ENCODE assay signal across 15 cellular contexts in the genomic region with DNA sequence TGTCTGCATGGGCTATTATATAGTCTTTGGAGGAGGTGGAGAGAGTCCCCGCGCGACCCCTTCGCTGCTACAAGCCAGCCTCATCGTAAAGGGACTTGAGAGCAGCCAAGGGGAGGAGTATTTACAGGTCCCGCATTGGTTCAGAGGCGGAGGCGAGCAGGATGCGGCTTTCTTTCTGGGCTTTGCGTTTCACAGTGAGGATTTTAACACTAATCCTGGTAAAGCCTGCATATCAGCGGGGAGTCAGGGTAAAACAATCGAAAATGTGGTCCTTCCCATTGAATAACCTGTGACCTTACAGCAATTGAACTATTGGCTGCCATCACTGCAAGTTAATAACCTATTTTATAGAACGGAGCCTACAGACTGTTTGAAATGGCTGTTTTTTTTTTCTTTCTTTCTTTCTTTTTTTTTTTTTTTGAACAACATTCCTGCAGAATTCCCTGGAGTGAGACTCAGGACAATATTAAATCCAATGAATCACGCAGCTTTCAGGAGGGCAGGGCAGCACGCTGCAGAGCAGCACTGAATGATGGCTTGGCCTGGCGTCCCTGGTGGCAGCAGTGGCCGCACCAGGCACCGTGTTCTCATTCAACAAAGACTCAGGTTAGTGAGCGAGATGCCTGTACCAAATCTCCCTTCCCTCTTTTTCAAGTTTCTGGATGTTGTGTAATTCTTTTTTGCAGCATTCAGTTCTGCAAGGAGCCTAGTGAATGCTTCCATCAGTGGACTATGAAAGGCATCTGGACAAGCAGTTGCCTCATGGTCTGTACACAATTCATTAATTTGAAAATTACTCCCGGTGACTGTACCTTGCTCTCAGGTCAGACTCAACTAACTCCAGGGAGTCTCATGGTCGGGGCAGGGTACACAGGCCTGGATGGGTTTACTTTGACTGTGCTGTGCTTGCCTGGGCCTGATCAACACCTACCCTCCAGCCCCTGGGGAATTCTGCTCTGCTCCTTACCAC. TPM values are rescaled to one million over a fixed set of nuclear protein-coding genes. Genes with fewer than 3 reads are reported as not detected.
DNase-seq lines count a peak whose midpoint lies in the region; ATAC-seq, FAIRE-seq and TF ChIP-seq lines count a peak whose summit lies in the region.
"Had no signal": no experiment of that assay in that cellular context is flagged by ENCODE, and none has a peak within 500 bp of the region (broad histone marks: within the 10 kb centered on the region; RNA-seq: fewer than 3 reads in every experiment).

No MANE protein-coding gene starts in this region.

- no peaks in the 10 kb centered on the region for H3K4me1 Mint-ChIP-seq in Calu3 (ENCODE audit: low read depth, unreplicated experiment)

- intact Hi-C loops in dorsolateral prefrontal cortex (cut with DNase I): no loop called here
- intact Hi-C loops in Calu3 (cut with micrococcal nuclease; ENCODE audit: unreplicated experiment): no loop called here
- intact Hi-C loops in colonic mucosa (cut with DNase I): no loop called here

- no peak overlapping the region for H3K4me3 ChIP-seq in A549
- peak overlapping the region in 43 of 59 donors; percentile 1 to 56 (median 33) for H3K4me3 ChIP-seq in dorsolateral prefrontal cortex
- no peak overlapping the region for H3K4me3 ChIP-seq in colonic mucosa
- H3K4me3 ChIP-seq: adrenal gland had no signal

- no peak for FAIRE-seq in A549 (lab: Jason Lieb, UNC)

- CTCF ChIA-PET in A549 (lab: Yijun Ruan, JAX): interaction anchor here (1.2 kb wide), 1 partner anchor 10 kb away, joined by 3 read pairs; no protein-coding TSS in a partner anchor
- CTCF ChIA-PET in Calu3 (lab: Charles Lee): no interaction called here

- H3K27me3 Mint-ChIP-seq in Calu3 (ENCODE audit: unreplicated experiment): peaks cover 25% of the 10 kb centered on the region

- no peaks in the 10 kb centered on the region for H3K36me3 ChIP-seq in colonic mucosa
- H3K36me3 ChIP-seq: adrenal gland had no signal

- WGBS in A549 (ENCODE audit: missing lambda C conversion rate): 85% methylated on average over 20 of the region's 21 CpGs

- TF ChIP-seq CTCF in A549 (IDR thresholded peaks at IDR 0.05) (no peak), dorsolateral prefrontal cortex (IDR thresholded peaks at IDR 0.05 in 54 of 56, conservative IDR thresholded peaks at IDR 0.05 in 2 of 56; ENCODE audit: low read depth in 1 of 56, partially characterized antibody in 56 of 56) (no peak), Calu3 (IDR thresholded peaks at IDR 0.05; ENCODE audit: unreplicated experiment) (no peak), colonic mucosa (IDR thresholded peaks at IDR 0.05) (no peak)

- POLR2A ChIA-PET in A549 (lab: Yijun Ruan, JAX): no interaction called here

- H3K27ac ChIP-seq in A549 (peak overlapping the region; percentile 83 to 91), dorsolateral prefrontal cortex (peak overlapping the region in 2 of 59 donors; percentile 44 to 53), colonic mucosa (no peak overlapping the region)
- H3K27ac ChIP-seq: adrenal gland had no signal

- H3K9me3 Mint-ChIP-seq in Calu3 (ENCODE audit: low read depth, unreplicated experiment): peaks cover 6% of the 10 kb centered on the region

- peaks cover 21% of the 10 kb centered on the region for H3K4me1 ChIP-seq in A549
- H3K4me1 ChIP-seq in colonic mucosa: no peaks in the 10 kb centered on the region
- H3K4me1 ChIP-seq: adrenal gland had no signal

- H3K9ac ChIP-seq in colonic mucosa (ENCODE audit: low read depth in 2 of 2, low read length in 2 of 2): no peak overlapping the region

- H3K27me3 ChIP-seq in dorsolateral prefrontal cortex: no peaks in the 10 kb centered on the region
- no peaks in the 10 kb centered on the region for H3K27me3 ChIP-seq in colonic mucosa
- H3K27me3 ChIP-seq: adrenal gland had no signal

- H3K36me3 Mint-ChIP-seq in Calu3 (ENCODE audit: insufficient read depth, unreplicated experiment): no peaks in the 10 kb centered on the region
- H3K36me3 Mint-ChIP-seq: activated CD8-positive, alpha-beta memory T cell treated with anti-CD3 and anti-CD28 coated beads, Interleukin-2, amount 10 ng/mL, durations not matched to agents 7 days and 5 days had no signal

- no peak for TF ChIP-seq EP300 in A549 (IDR thresholded peaks at IDR 0.05)

- H3K4me3 Mint-ChIP-seq in Calu3 (ENCODE audit: low read depth, unreplicated experiment): no peak overlapping the region
- H3K4me3 Mint-ChIP-seq: activated CD8-positive, alpha-beta memory T cell treated with anti-CD3 and anti-CD28 coated beads, Interleukin-2, amount 10 ng/mL, durations not matched to agents 7 days and 5 days had no signal

- no peak for TF ChIP-seq POLR2A in A549 (IDR thresholded peaks at IDR 0.05; ENCODE audit: low read length)

- H3K27ac Mint-ChIP-seq in Calu3 (ENCODE audit: unreplicated experiment): no peak overlapping the region
- H3K27ac Mint-ChIP-seq: activated CD8-positive, alpha-beta memory T cell treated with anti-CD3 and anti-CD28 coated beads, Interleukin-2, amount 10 ng/mL, durations not matched to agents 7 days and 5 days had no signal

- peak; percentile 26 to 41; a peak in 5 of 6 replicates for ATAC-seq in A549
- ATAC-seq in HG03520 (IDR thresholded peaks at IDR 0.05; ENCODE audit: unreplicated experiment): no peak
- ATAC-seq in HG03097 (IDR thresholded peaks at IDR 0.05; ENCODE audit: low FRiP score, unreplicated experiment): no peak

- BruUV-seq in Calu3 (replicated peaks; lab: Mats Ljungman, UMichigan): no TSS peak

- DNase-seq in A549 (ENCODE audit: low read depth in 1 of 2, low spot score in 1 of 2): no peak
- peak; percentile 30 for DNase-seq in NCI-H2227 treated with DMSO at 0.1 percent for 48 hours (lab: John Stamatoyannopoulos, UW)
- no peak for DNase-seq in dorsolateral prefrontal cortex
- peak; percentile 46 for DNase-seq in left kidney (ENCODE audit: low read depth, low spot score)
- DNase-seq in Calu3: no peak
- DNase-seq in colonic mucosa: no peak
- DNase-seq: activated CD8-positive, alpha-beta memory T cell treated with anti-CD3 and anti-CD28 coated beads, Interleukin-2, amount 10 ng/mL, durations not matched to agents 7 days and 5 days; left cardiac atrium; NCI-H1105; stimulated activated CD4-positive, alpha-beta T cell treated with anti-CD3 and anti-CD28 coated beads, Interleukin-2, amount 100 ng/mL, for 24 hours; stimulated activated naive CD8-positive, alpha-beta T cell treated with anti-CD3 and anti-CD28 coated beads, Interleukin-15, Interleukin-2, amounts not matched to agents 100 U/mL and 50 U/mL, for 24 hours had no signal

- H3K4me2 ChIP-seq in A549: peak overlapping the region; percentile 52

- 0 out of 3 replicates have a peak, but pooled peaks cover 4% of the 10 kb centered on the region for H3K9me3 ChIP-seq in A549
- no peaks in the 10 kb centered on the region for H3K9me3 ChIP-seq in colonic mucosa
- H3K9me3 ChIP-seq: adrenal gland had no signal

- TF ChIP-seq RAD21 in A549 (conservative IDR thresholded peaks at IDR 0.05 in 1 of 2, IDR thresholded peaks at IDR 0.05 in 1 of 2): no peak

TF ChIP-seq in A549, 52 proteins besides CTCF, POLR2A, EP300 and RAD21:
- TF ChIP-seq ZFP36 (IDR thresholded peaks at IDR 0.05; ENCODE audit: borderline replicate concordance, partially characterized antibody) (no peak), TP53 (CRISPR knock-in tag; IDR thresholded peaks at IDR 0.05) (no peak), CHD4 (IDR thresholded peaks at IDR 0.05; ENCODE audit: borderline replicate concordance) (no peak), JUNB (IDR thresholded peaks at IDR 0.05) (no peak), HES2 (IDR thresholded peaks at IDR 0.05) (no peak), HOXB13 (CRISPR knock-in tag; IDR thresholded peaks at IDR 0.05; ENCODE audit: low read depth) (no peak), PHF8 (IDR thresholded peaks at IDR 0.05; ENCODE audit: borderline replicate concordance, low read depth) (no peak), RARB (CRISPR knock-in tag; IDR thresholded peaks at IDR 0.05) (no peak), NFE2L2 (conservative IDR thresholded peaks at IDR 0.05; ENCODE audit: low read length) (no peak)
TF ChIP-seq in A549: peak in this region for 0.

RNA-seq across cellular contexts. Expression of gene SMIM21, which starts 19.8 kb away (rescaled TPM):
- polyA plus RNA-seq in A549 (2011; rRNA removed) (not detected in 2 replicates), A549 (2017; fragmentation: RNase III; extraction: RNeasy Plus Mini Kit Qiagen cat#74134 plus additional on column Dnase treatment) (not detected in 3 replicates)
- not detected in 2 replicates for polyA plus RNA-seq in A549 (2012; cell fraction: cytosol; rRNA removed)
- not detected in 2 replicates for polyA plus RNA-seq in A549 (2012; cell fraction: nucleus; rRNA removed)
- polyA minus RNA-seq in A549 (2011; rRNA and poly(A)+ RNA removed): not detected in 2 replicates
- total RNA-seq in dorsolateral prefrontal cortex (under 1 TPM in 1 of 120 experiments, not detected in 119; 0.33 TPM), Calu3 (2022) (not detected in 2 replicates), colonic mucosa (not detected)
- total RNA-seq: activated CD8-positive, alpha-beta memory T cell treated with anti-CD3 and anti-CD28 coated beads, Interleukin-2, amount 10 ng/mL, durations not matched to agents 7 days and 5 days; adrenal gland; left cardiac atrium; T-helper 1 cell treated with Interleukin-12 subunit alpha and Interleukin-12 subunit beta and Interleukin-4 antibody, amounts not matched to agents 30 ng/mL and 1 ng/mL, for 36 hours had no signal
- polyA plus RNA-seq: adrenal gland had no signal

Comparison
In these comparisons a context has a peak if more than half of its experiments do, and no peak if none do; other contexts are left out.
1. ATAC-seq: peak in A549 (2 of 2); none in HG03520 (single experiment) and HG03097 (single experiment).
2. DNase-seq: peak in NCI-H2227 treated with DMSO at 0.1 percent for 48 hours (single experiment) and left kidney (single experiment); none in A549 (0 of 2), dorsolateral prefrontal cortex (0 of 10), Calu3 (single experiment) and colonic mucosa (single experiment).
3. H3K4me3 ChIP-seq: peak in dorsolateral prefrontal cortex (43 of 59); none in A549 (single experiment) and colonic mucosa (single experiment).